ENCODE assay signal across 8 cellular contexts in genomic region chr19:37691881-37692504, GRCh38. TPM values are rescaled to one million over a fixed set of nuclear protein-coding genes. Genes with fewer than 3 reads are reported as not detected.
DNase-seq lines count a peak whose midpoint lies in the region; ATAC-seq and TF ChIP-seq lines count a peak whose summit lies in the region.

No MANE protein-coding gene starts in this region.

- no peak for ATAC-seq in GM21786 (IDR thresholded peaks at IDR 0.05; ENCODE audit: unreplicated experiment)
- ATAC-seq in HG02840 (IDR thresholded peaks at IDR 0.05; ENCODE audit: low FRiP score, unreplicated experiment): no peak

- DNase-seq in GDM1 (lab: John Stamatoyannopoulos, UW) (peak; percentile 59), NCI-H345 treated with DMSO at 0.1 percent for 48 hours (lab: John Stamatoyannopoulos, UW; ENCODE audit: unreplicated experiment) (peak; percentile 16), activated T-cell treated with anti-CD3 and anti-CD28 coated beads for 1 hour (ENCODE audit: low read depth) (peak; percentile 67), endothelial cell (ENCODE audit: low spot score) (peak; percentile 76), mesenteric fat pad (ENCODE audit: low spot score) (peak; percentile 93)
- peak; percentile 47 to 65 (median 62) for DNase-seq in stimulated activated CD4-positive, alpha-beta T cell treated with anti-CD3 and anti-CD28 coated beads, TNF-alpha, amount 100 ng/mL, for 48 hours (ENCODE audit: low read depth in 3 of 3)

- peaks cover 12% of the 10 kb centered on the region for H3K36me3 Mint-ChIP-seq in endothelial cell (ENCODE audit: low read depth, unreplicated experiment)

- TF ChIP-seq CTCF in endothelial cell (IDR thresholded peaks at IDR 0.05; ENCODE audit: unreplicated experiment): no peak

- H3K27ac Mint-ChIP-seq in endothelial cell (ENCODE audit: unreplicated experiment): peak overlapping the region; percentile 42

- H3K4me1 Mint-ChIP-seq in endothelial cell (ENCODE audit: unreplicated experiment): peaks cover 3% of the 10 kb centered on the region

- peak overlapping the region; percentile 96 for H3K4me3 Mint-ChIP-seq in endothelial cell (ENCODE audit: unreplicated experiment)

- no peaks in the 10 kb centered on the region for H3K9me3 Mint-ChIP-seq in endothelial cell (ENCODE audit: unreplicated experiment)

- H3K27me3 Mint-ChIP-seq in endothelial cell (ENCODE audit: unreplicated experiment): peaks cover 2% of the 10 kb centered on the region

RNA-seq across cellular contexts. Expression of gene ZNF607, which starts 27.6 kb away (rescaled TPM):
- total RNA-seq in endothelial cell (ENCODE audit: unreplicated experiment) (15.2 TPM), mesenteric fat pad (2.8 TPM)

RNA-seq across cellular contexts. Expression of gene ZFP30, which starts 36.7 kb away (rescaled TPM):
- total RNA-seq in endothelial cell (ENCODE audit: unreplicated experiment): 20.2 TPM
- total RNA-seq in mesenteric fat pad: 8.3 TPM

Comparison
In these comparisons a context has a peak if more than half of its experiments do, and no peak if none do; other contexts are left out.
1. DNase-seq: peak in every context shown above with its lines; median percentile 93 in mesenteric fat pad; 76 in endothelial cell; 67 in activated T-cell treated with anti-CD3 and anti-CD28 coated beads for 1 hour; 62 in stimulated activated CD4-positive, alpha-beta T cell treated with anti-CD3 and anti-CD28 coated beads, TNF-alpha, amount 100 ng/mL, for 48 hours; 59 in GDM1; 16 in NCI-H345 treated with DMSO at 0.1 percent for 48 hours.